ENCODE assay signal across 8 cellular contexts in genomic region chr10:13586676-13587355, GRCh38. TPM values are rescaled to one million over a fixed set of nuclear protein-coding genes. Genes with fewer than 3 reads are reported as not detected.
DNase-seq lines count a peak whose midpoint lies in the region; ATAC-seq, FAIRE-seq and TF ChIP-seq lines count a peak whose summit lies in the region.

A gene with protein sequence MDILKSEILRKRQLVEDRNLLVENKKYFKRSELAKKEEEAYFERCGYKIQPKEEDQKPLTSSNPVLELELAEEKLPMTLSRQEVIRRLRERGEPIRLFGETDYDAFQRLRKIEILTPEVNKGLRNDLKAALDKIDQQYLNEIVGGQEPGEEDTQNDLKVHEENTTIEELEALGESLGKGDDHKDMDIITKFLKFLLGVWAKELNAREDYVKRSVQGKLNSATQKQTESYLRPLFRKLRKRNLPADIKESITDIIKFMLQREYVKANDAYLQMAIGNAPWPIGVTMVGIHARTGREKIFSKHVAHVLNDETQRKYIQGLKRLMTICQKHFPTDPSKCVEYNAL (plus strand): TSS chr10:13586965. CDS start chr10:13587087, 122 bp downstream.

- FAIRE-seq in keratinocyte (lab: Jason Lieb, UNC), result peak; percentile 67

- H4K20me1 ChIP-seq in keratinocyte (ENCODE audit: control insufficient read depth, extremely low read depth, insufficient read depth, low read length), result no peaks in the 10 kb centered on the region

- H3K4me2 ChIP-seq in keratinocyte (ENCODE audit: control insufficient read depth, extremely low read depth, insufficient read depth, low read depth, low read length), result peak within 1 kb of the TSS; percentile 92

- H3K4me3 ChIP-seq in BJ (ENCODE audit: low read depth, low read length) (peak within 1 kb of the TSS; percentile 83), keratinocyte (ENCODE audit: control insufficient read depth in 2 of 3, extremely low read depth in 1 of 3, insufficient read depth in 2 of 3, low read depth in 1 of 3, low read length in 3 of 3) (peak within 1 kb of the TSS; percentile 92 to 96 (median 95))

- TF ChIP-seq CTCF in BJ (IDR thresholded peaks at IDR 0.05; ENCODE audit: insufficient read depth, low read depth, low read length) (peak; percentile 100), keratinocyte (optimal IDR thresholded peaks at IDR 0.05 in 1 of 3, IDR thresholded peaks at IDR 0.05 in 1 of 3, conservative IDR thresholded peaks at IDR 0.05 in 1 of 3; ENCODE audit: extremely low read depth in 1 of 3, insufficient read depth in 2 of 3, low read length in 3 of 3) (peak; percentile 96 to 99 (median 97))

- H3K9me1 ChIP-seq in keratinocyte (ENCODE audit: control insufficient read depth, extremely low read depth, insufficient read depth, low read length), result no peaks in the 10 kb centered on the region

- H3K79me2 ChIP-seq in keratinocyte (ENCODE audit: control insufficient read depth, insufficient read depth, low read length), result peaks cover 42% of the 10 kb centered on the region

- POLR2A ChIA-PET in BJ (lab: Charles Lee), result no interaction called here

- DNase-seq in BJ (ENCODE audit: low read depth) (peak; percentile 37), NCI-H510A (lab: John Stamatoyannopoulos, UW) (peak; percentile 77), cerebellum (ENCODE audit: low spot score) (peak; percentile 94), keratinocyte (ENCODE audit: low read depth, low spot score) (peak; percentile 65)
- peak; percentile 90 for DNase-seq in activated CD4-positive, alpha-beta T cell treated with anti-CD3 and anti-CD28 coated beads for 1 hour
- peak; percentile 85 to 95 for DNase-seq in stimulated activated CD4-positive, alpha-beta T cell treated with anti-CD3 and anti-CD28 coated beads, Interleukin-15, amount 100 ng/mL, for 1 hour (ENCODE audit: low read depth in 1 of 2, low spot score in 1 of 2)

- no peaks in the 10 kb centered on the region; the same call in 1 of the 2 replicates for H3K36me3 ChIP-seq in BJ (ENCODE audit: control insufficient read depth, insufficient read depth, low read length)
- H3K36me3 ChIP-seq in keratinocyte (ENCODE audit: control insufficient read depth in 2 of 2, extremely low read depth in 1 of 2, insufficient read depth in 2 of 2, low read length in 2 of 2), result no peaks in the 10 kb centered on the region

- H3K27me3 ChIP-seq in BJ (ENCODE audit: control insufficient read depth, insufficient read depth, low read length), result peaks cover 3% of the 10 kb centered on the region; the same call in 1 of the 2 replicates
- peaks cover 7% of the 10 kb centered on the region for H3K27me3 ChIP-seq in keratinocyte (ENCODE audit: control insufficient read depth, extremely low read depth, insufficient read depth, low read length)

- H2AFZ ChIP-seq in keratinocyte (ENCODE audit: control insufficient read depth, low read length), result peak within 1 kb of the TSS; percentile 96

- peak; percentile 89 for TF ChIP-seq POLR2A in GM19193 (IDR thresholded peaks at IDR 0.05; ENCODE audit: extremely low read depth, insufficient read depth, insufficient read length)

- H3K4me1 ChIP-seq in keratinocyte (ENCODE audit: control insufficient read depth, extremely low read depth, insufficient read depth, low read length), result peaks cover 8% of the 10 kb centered on the region

- peak within 1 kb of the TSS; percentile 83 for H3K9ac ChIP-seq in keratinocyte (ENCODE audit: control insufficient read depth, extremely low read depth, insufficient read depth, low read length)

- peak within 1 kb of the TSS; percentile 82 for H3K27ac ChIP-seq in keratinocyte (ENCODE audit: control insufficient read depth, insufficient read depth, low read length)

- CTCF ChIA-PET in BJ (lab: Yijun Ruan, JAX), result interaction anchor here (0.8 to 2.0 kb wide), 15 partner anchors 10 to 284 kb away, joined by 3 to 9 read pairs (median 4); no protein-coding TSS in a partner anchor

- dilution Hi-C loops in keratinocyte (cut with MboI; ENCODE audit: extremely low pct_ligation_motif_present, low sequenced_read_pairs), result no loop called here

- peak; percentile 99 for ATAC-seq in HG03439 (IDR thresholded peaks at IDR 0.05; ENCODE audit: unreplicated experiment)

- H3K9me3 ChIP-seq in keratinocyte (ENCODE audit: control insufficient read depth, low read depth, low read length), result no peaks in the 10 kb centered on the region

RNA-seq across cellular contexts. Expression of the gene that starts here (rescaled TPM):
- polyA plus RNA-seq in BJ (2011; rRNA removed), result 6.4 and 17.4 TPM in 2 replicates
- polyA minus RNA-seq in BJ (2011; rRNA and poly(A)+ RNA removed), result 5.4 and 6.4 TPM in 2 replicates
- total RNA-seq in cerebellum, result 32.1 TPM
- polyA plus RNA-seq in keratinocyte, result 12.6 to 28.0 TPM (median 18.8 TPM) in 3 replicates
- 100 TPM for polyA plus RNA-seq in keratinocyte (2011; ENCODE audit: low read depth)
- 18.7 and 25.0 TPM in 2 replicates for polyA plus RNA-seq in keratinocyte (2011; cell fraction: cytosol; rRNA removed)
- 14.4 and 25.8 TPM in 2 replicates for polyA plus RNA-seq in keratinocyte (2011; cell fraction: nucleus; rRNA removed)
- 18.5 and 23.0 TPM in 2 replicates for polyA plus RNA-seq in keratinocyte (2012; ENCODE audit: low replicate concordance)
- 1.3 to 13.9 TPM (median 3.4 TPM) in 3 replicates for polyA minus RNA-seq in keratinocyte
- 7.1 TPM for polyA minus RNA-seq in keratinocyte (2011; cell fraction: cytosol; rRNA and poly(A)+ RNA removed)
- 7.3 and 21.3 TPM in 2 replicates for polyA minus RNA-seq in keratinocyte (2011; cell fraction: nucleus; rRNA and poly(A)+ RNA removed)

Comparison
In these comparisons a context has a peak if more than half of its experiments do, and no peak if none do; other contexts are left out.
1. Peak in every context shown above with its lines: DNase-seq, ATAC-seq, H3K4me3 ChIP-seq and H3K27ac ChIP-seq.
2. DNase-seq: peak in every context shown above with its lines; median percentile 94 in cerebellum; 90 in activated CD4-positive, alpha-beta T cell treated with anti-CD3 and anti-CD28 coated beads for 1 hour; 90 in stimulated activated CD4-positive, alpha-beta T cell treated with anti-CD3 and anti-CD28 coated beads, Interleukin-15, amount 100 ng/mL, for 1 hour; 77 in NCI-H510A; 65 in keratinocyte; 37 in BJ.